In the genomic region with DNA sequence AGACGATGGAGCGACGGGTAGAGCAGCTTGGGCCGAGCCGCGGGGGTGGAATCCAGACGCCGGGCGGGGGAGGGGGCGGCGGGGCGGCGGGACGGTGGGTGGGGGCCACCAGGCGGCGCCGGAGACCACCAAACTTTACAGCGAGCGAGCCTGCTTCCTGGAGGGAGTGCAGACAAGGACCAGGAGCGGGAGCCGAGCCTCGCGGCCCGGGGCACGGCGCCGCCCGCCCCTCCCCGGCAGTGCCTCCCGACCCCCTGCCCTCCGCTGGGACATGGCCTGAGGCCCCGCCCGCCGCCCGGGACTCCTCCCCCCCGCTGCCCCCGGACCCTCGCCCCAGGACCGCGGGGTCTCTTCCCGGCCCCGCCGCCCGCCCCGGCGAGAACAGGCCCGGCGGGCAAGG, we compare ENCODE assay signal across 8 cellular contexts. TPM values are rescaled to one million over a fixed set of nuclear protein-coding genes. Genes with fewer than 3 reads are reported as not detected.
DNase-seq lines count a peak whose midpoint lies in the region; ATAC-seq, FAIRE-seq and TF ChIP-seq lines count a peak whose summit lies in the region.
"Not testable (repeated sequence)": the region's sequence is repeated elsewhere in the genome, so short reads cannot be mapped to it uniquely, and the experiment has no call there.

No MANE protein-coding gene starts in this region.

- 0% methylated on average over 1 to 37 of the region's 48 CpGs for WGBS in pancreas, 2 donors
- WGBS in thyroid gland, 2 donors: 0% methylated on average over 5 to 6 of the region's 48 CpGs

- peak overlapping the region; percentile 88 for H3K4me3 Mint-ChIP-seq in activated B cell treated with CpG ODN at 0.5 μM for 24 hours

- peaks cover 34% of the 10 kb centered on the region for H3K4me1 Mint-ChIP-seq in activated B cell treated with CpG ODN at 0.5 μM for 24 hours

- not testable (repeated sequence) for H3K27me3 ChIP-seq in pancreas, thyroid gland

- not testable (repeated sequence) for TF ChIP-seq CTCF in activated B cell treated with CpG ODN at 0.5 μM for 24 hours (IDR thresholded peaks at IDR 0.05); astrocyte of the spinal cord (IDR thresholded peaks at IDR 0.05; ENCODE audit: low read depth, low read length)
- TF ChIP-seq CTCF in pancreas (IDR thresholded peaks at IDR 0.05): peak in 1 of 4 donors; percentile 12
- TF ChIP-seq CTCF in thyroid gland (IDR thresholded peaks at IDR 0.05): peak in 1 of 6 experiments; percentile 22

- not testable (repeated sequence) for H3K9me3 ChIP-seq in pancreas, thyroid gland

- CTCF ChIA-PET in activated B cell treated with CpG ODN at 0.5 μM for 24 hours (lab: Charles Lee): not testable (repeated sequence)

- POLR2A ChIA-PET in activated B cell treated with CpG ODN at 0.5 μM for 24 hours (lab: Charles Lee): not testable (repeated sequence)

- not testable (repeated sequence) for H3K9me3 Mint-ChIP-seq in activated B cell treated with CpG ODN at 0.5 μM for 24 hours

- H3K36me3 Mint-ChIP-seq in activated B cell treated with CpG ODN at 0.5 μM for 24 hours (ENCODE audit: low read depth): peaks cover 37% of the 10 kb centered on the region

- H3K4me3 ChIP-seq in astrocyte of the spinal cord (ENCODE audit: low read depth, low read length): peak overlapping the region; percentile 62
- peak overlapping the region; percentile 15 to 59 (median 53) for H3K4me3 ChIP-seq in pancreas
- peak overlapping the region in 2 of 3 donors; percentile 31 to 47 for H3K4me3 ChIP-seq in thyroid gland (replicated peaks in 1 of 3)

- H3K4me1 ChIP-seq in pancreas (peaks cover 6 to 27% (median 17%) of the 10 kb centered on the region in 3 donors), thyroid gland (peaks cover 17 to 22% of the 10 kb centered on the region in 2 donors)

- H3K27ac ChIP-seq in pancreas: peak overlapping the region; percentile 65 to 91 (median 86)
- H3K27ac ChIP-seq in thyroid gland: peak overlapping the region in 2 of 3 donors; percentile 53 to 69

- peak overlapping the region; percentile 83 for H3K27ac Mint-ChIP-seq in activated B cell treated with CpG ODN at 0.5 μM for 24 hours

- not testable (repeated sequence) for H3K27me3 Mint-ChIP-seq in activated B cell treated with CpG ODN at 0.5 μM for 24 hours

- in situ Hi-C loops in astrocyte of the spinal cord (cut with HindIII; ENCODE audit: low sequenced_read_pairs): not testable (repeated sequence)

- intact Hi-C loops in activated B cell treated with CpG ODN at 0.5 μM for 24 hours (cut with micrococcal nuclease): loop anchor here (5.0 kb wide), 1 partner anchor 347 kb away; no protein-coding TSS in a partner anchor
- intact Hi-C loops in left ventricle myocardium superior (cut with micrococcal nuclease): loop anchor here (10.0 kb wide), 1 partner anchor 349 kb away; no protein-coding TSS in a partner anchor
- intact Hi-C loops in pancreas (cut with DNase I); thyroid gland (cut with DNase I): not testable (repeated sequence)

- DNase-seq in NAMALWA (ENCODE audit: low spot score): peak; percentile 34
- DNase-seq in activated B cell treated with CpG ODN at 0.5 μM for 24 hours; astrocyte of the spinal cord (ENCODE audit: low read depth, low spot score): not testable (repeated sequence)
- DNase-seq in left ventricle myocardium superior: peak; percentile 77
- DNase-seq in pancreas: peak in 5 of 6 donors; percentile 52 to 74 (median 59)
- DNase-seq in thyroid gland: peak; percentile 26

- not testable (repeated sequence) for H3K36me3 ChIP-seq in pancreas, thyroid gland

- FAIRE-seq in pancreas (lab: Jason Lieb, UNC): not testable (repeated sequence)

- peak; percentile 1 for ATAC-seq in GM18519 (IDR thresholded peaks at IDR 0.05; ENCODE audit: low FRiP score, unreplicated experiment)
- ATAC-seq in HG02763 (IDR thresholded peaks at IDR 0.05; ENCODE audit: unreplicated experiment): peak; percentile 17
- ATAC-seq in activated B cell treated with CpG ODN at 0.5 μM for 24 hours (ENCODE audit: low read depth): peak; percentile 9
- peak; percentile 49 for ATAC-seq in left ventricle myocardium superior
- peak; percentile 10 to 48 (median 27) for ATAC-seq in pancreas

- not testable (repeated sequence) for TF ChIP-seq POLR2A in thyroid gland (IDR thresholded peaks at IDR 0.05)

RNA-seq across cellular contexts. Expression of a gene that starts 0.4 kb away (rescaled TPM):
- total RNA-seq in activated B cell treated with CpG ODN at 0.5 μM for 24 hours (14.9 and 15.5 TPM in 2 replicates), left ventricle myocardium superior (9.8 TPM), pancreas (1 to 10 TPM; 5.1 to 8.7 (median 5.6) TPM), thyroid gland (10 to 100 TPM; 10.3 to 13.4 (median 11.5) TPM)
- 1 to 10 TPM; 6.3 to 8.9 TPM for polyA plus RNA-seq in pancreas

RNA-seq across cellular contexts. Expression of a gene that starts 27.4 kb away (rescaled TPM):
- total RNA-seq in activated B cell treated with CpG ODN at 0.5 μM for 24 hours (41.5 and 41.7 TPM in 2 replicates), left ventricle myocardium superior (24.8 TPM), pancreas (10 to 100 TPM in 4 of 6 donors, 1 to 10 TPM in 2; 8.6 to 15.7 (median 13.1) TPM), thyroid gland (10 to 100 TPM in 3 of 4 donors, 1 to 10 TPM in 1; 8.6 to 11.4 (median 10.7) TPM)
- polyA plus RNA-seq in pancreas: 1 to 10 TPM; 6.0 to 6.2 TPM
